ENCODE assay signal across 1 cellular context in genomic region chr20:3168079-3168828, GRCh38.
TF ChIP-seq lines count a peak whose summit lies in the region.

No MANE protein-coding gene starts in this region.

TF ChIP-seq in HepG2, 621 proteins besides CTCF, POLR2A, EP300 and RAD21 (continued from another document and continues in another):
- TF ChIP-seq ZNF138 (CRISPR knock-in tag; IDR thresholded peaks at IDR 0.05; ENCODE audit: low read depth) (no peak; the same call in 1 of the 2 replicates), MTA3 (CRISPR knock-in tag; IDR thresholded peaks at IDR 0.05) (no peak), ZNF20 (CRISPR knock-in tag; IDR thresholded peaks at IDR 0.05) (no peak), HMGA1 (CRISPR knock-in tag; conservative IDR thresholded peaks at IDR 0.05) (no peak), ZNF180 (CRISPR knock-in tag; IDR thresholded peaks at IDR 0.05; ENCODE audit: borderline replicate concordance, low read depth) (no peak), IKZF5 (CRISPR knock-in tag; IDR thresholded peaks at IDR 0.05) (peak; percentile 95), GMEB1 (CRISPR knock-in tag; IDR thresholded peaks at IDR 0.05; ENCODE audit: borderline replicate concordance) (peak; percentile 60; the same call in 1 of the 2 replicates), NRL (CRISPR knock-in tag; IDR thresholded peaks at IDR 0.05; ENCODE audit: borderline replicate concordance) (peak; percentile 68; the same call in 1 of the 2 replicates), CERS6 (CRISPR knock-in tag; IDR thresholded peaks at IDR 0.05) (no peak), MXD4 (CRISPR knock-in tag; IDR thresholded peaks at IDR 0.05) (peak; percentile 66), POLR2AphosphoS5 (IDR thresholded peaks at IDR 0.05; ENCODE audit: low read depth, low read length) (peak; percentile 53; the same call in 1 of the 2 replicates), TOE1 (CRISPR knock-in tag; IDR thresholded peaks at IDR 0.05) (0 out of 2 replicates have a peak, but pooled peaks have one; percentile 21), ZBTB49 (CRISPR knock-in tag; IDR thresholded peaks at IDR 0.05; ENCODE audit: borderline replicate concordance) (no peak), ZNF446 (CRISPR knock-in tag; IDR thresholded peaks at IDR 0.05) (peak; percentile 84), ZNF260 (CRISPR knock-in tag; IDR thresholded peaks at IDR 0.05; ENCODE audit: borderline replicate concordance, low read depth) (no peak), PHB2 (IDR thresholded peaks at IDR 0.05; ENCODE audit: partially characterized antibody) (no peak), BHLHE40 (IDR thresholded peaks at IDR 0.05; ENCODE audit: low read length) (no peak), TMF1 (CRISPR knock-in tag; IDR thresholded peaks at IDR 0.05; ENCODE audit: low read depth) (peak; percentile 70; the same call in 1 of the 2 replicates), BCL6 (CRISPR knock-in tag; IDR thresholded peaks at IDR 0.05) (peak; percentile 62), ZBTB21 (CRISPR knock-in tag; IDR thresholded peaks at IDR 0.05) (0 out of 2 replicates have a peak, but pooled peaks have one; percentile 44), ZNF782 (CRISPR knock-in tag; IDR thresholded peaks at IDR 0.05; ENCODE audit: borderline replicate concordance) (0 out of 2 replicates have a peak, but pooled peaks have one; percentile 52), ZNF292 (CRISPR knock-in tag; IDR thresholded peaks at IDR 0.05; ENCODE audit: borderline replicate concordance, low read depth) (peak; percentile 85; the same call in 1 of the 2 replicates), ZHX1 (CRISPR knock-in tag; IDR thresholded peaks at IDR 0.05; ENCODE audit: low read depth) (peak; percentile 57; the same call in 1 of the 2 replicates), SIX1 (CRISPR knock-in tag; IDR thresholded peaks at IDR 0.05; ENCODE audit: borderline replicate concordance) (peak; percentile 72), CBX1 (IDR thresholded peaks at IDR 0.05; ENCODE audit: low read depth) (peak; percentile 93), KLF11 (CRISPR knock-in tag; IDR thresholded peaks at IDR 0.05) (peak; percentile 70), PITX1 (CRISPR knock-in tag; IDR thresholded peaks at IDR 0.05) (peak; percentile 77), ZNF773 (CRISPR knock-in tag; IDR thresholded peaks at IDR 0.05; ENCODE audit: borderline replicate concordance) (no peak; the same call in 1 of the 2 replicates), ZKSCAN5 (CRISPR knock-in tag; IDR thresholded peaks at IDR 0.05) (no peak), EED (CRISPR knock-in tag; IDR thresholded peaks at IDR 0.05) (no peak; the same call in 1 of the 2 replicates), ZIK1 (CRISPR knock-in tag; IDR thresholded peaks at IDR 0.05; ENCODE audit: borderline replicate concordance, low read depth) (peak; percentile 78), ADNP (CRISPR knock-in tag; IDR thresholded peaks at IDR 0.05) (peak; percentile 89; the same call in 1 of the 2 replicates), KLF13 (CRISPR knock-in tag; IDR thresholded peaks at IDR 0.05) (0 out of 2 replicates have a peak, but pooled peaks have one; percentile 34), CCAR2 (optimal IDR thresholded peaks at IDR 0.05; ENCODE audit: low read depth, low read length) (no peak), ZFP91 (CRISPR knock-in tag; IDR thresholded peaks at IDR 0.05; ENCODE audit: borderline replicate concordance) (peak; percentile 92; the same call in 1 of the 2 replicates), KAT2B (IDR thresholded peaks at IDR 0.05; ENCODE audit: borderline replicate concordance, low read depth, low read length) (no peak), ZFY (CRISPR knock-in tag; IDR thresholded peaks at IDR 0.05) (peak; percentile 95), SKI (IDR thresholded peaks at IDR 0.05; ENCODE audit: partially characterized antibody) (no peak), IKZF4 (CRISPR knock-in tag; IDR thresholded peaks at IDR 0.05; ENCODE audit: borderline replicate concordance, low read depth, not compliant biosample characterization) (peak; percentile 93), ZNF710 (CRISPR knock-in tag; IDR thresholded peaks at IDR 0.05; ENCODE audit: borderline replicate concordance) (peak; percentile 70; the same call in 1 of the 2 replicates), NR2C2 (CRISPR knock-in tag; IDR thresholded peaks at IDR 0.05; ENCODE audit: borderline replicate concordance) (peak; percentile 54; the same call in 1 of the 2 replicates), FUBP1 (CRISPR knock-in tag; IDR thresholded peaks at IDR 0.05; ENCODE audit: borderline replicate concordance) (peak; percentile 85; the same call in 1 of the 2 replicates), ZNF460 (CRISPR knock-in tag; IDR thresholded peaks at IDR 0.05; ENCODE audit: borderline replicate concordance) (peak; percentile 51; the same call in 1 of the 2 replicates), ZNF276 (CRISPR knock-in tag; IDR thresholded peaks at IDR 0.05; ENCODE audit: low read depth) (peak; percentile 81; the same call in 1 of the 2 replicates), KDM5A (IDR thresholded peaks at IDR 0.05; ENCODE audit: borderline replicate concordance, low read length) (peak; percentile 62; the same call in 1 of the 2 replicates), BATF2 (CRISPR knock-in tag; IDR thresholded peaks at IDR 0.05) (no peak), ZNF160 (CRISPR knock-in tag; IDR thresholded peaks at IDR 0.05) (peak; percentile 70; the same call in 1 of the 2 replicates)
